ENCODE assay signal across 2 cellular contexts in the genomic region with DNA sequence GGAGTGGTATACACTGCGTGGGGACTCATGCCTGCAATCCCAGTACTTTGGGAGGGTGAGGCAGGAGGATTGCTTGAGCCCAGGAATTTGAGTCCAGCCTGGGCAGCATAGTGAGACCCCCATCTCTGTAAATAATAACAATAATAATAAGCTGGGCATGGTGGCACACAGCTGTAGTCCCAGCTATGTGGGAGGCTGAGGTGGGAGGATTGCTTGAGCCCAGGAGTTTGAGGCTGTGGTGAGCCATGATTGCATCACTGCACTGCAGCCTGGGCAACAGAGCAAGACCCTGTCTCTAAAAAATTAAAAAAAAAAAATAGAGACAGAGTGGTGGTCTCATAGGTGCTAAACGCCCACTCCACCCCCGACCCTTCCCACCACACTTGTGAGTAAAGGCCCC. TPM values are rescaled to one million over a fixed set of nuclear protein-coding genes. Genes with fewer than 3 reads are reported as not detected.
"Had no signal": no experiment of that assay in that cellular context is flagged by ENCODE, and none has a peak within 500 bp of the region (broad histone marks: within the 10 kb centered on the region; RNA-seq: fewer than 3 reads in every experiment).

No MANE protein-coding gene starts in this region.

RNA-seq across cellular contexts. Expression of a gene that starts 28.0 kb away (rescaled TPM):
- total RNA-seq: mononuclear cell had no signal
- polyA plus RNA-seq: immature natural killer cell had no signal
